8 cellular contexts compared by ENCODE assay signal in genomic region chr2:3535794-3536681, GRCh38. TPM values are rescaled to one million over a fixed set of nuclear protein-coding genes. Genes with fewer than 3 reads are reported as not detected.
A peak's percentile ranks its signal among the peaks of the same experiment; 100 is the strongest.
DNase-seq lines count a peak whose midpoint lies in the region; ATAC-seq and TF ChIP-seq lines count a peak whose summit lies in the region.

No MANE protein-coding gene starts in this region.

- H3K4me1 Mint-ChIP-seq in CD8-positive, alpha-beta memory T cell = peaks cover 0 to 6% (median 1%) of the 10 kb centered on the region in 3 donors
- H3K4me1 Mint-ChIP-seq in activated naive CD8-positive, alpha-beta T cell treated with anti-CD3 and anti-CD28 coated beads, Interleukin-2, amount 10 ng/mL, durations not matched to agents 7 days and 5 days = peaks cover 4% of the 10 kb centered on the region

- peak overlapping the region in 6 of 8 donors; percentile 24 to 79 (median 39) for H3K27ac Mint-ChIP-seq in CD8-positive, alpha-beta memory T cell
- peak overlapping the region; percentile 82 for H3K27ac Mint-ChIP-seq in activated naive CD8-positive, alpha-beta T cell treated with anti-CD3 and anti-CD28 coated beads, Interleukin-2, amount 10 ng/mL, durations not matched to agents 7 days and 5 days

- peaks cover 0 to 2% of the 10 kb centered on the region in 2 donors for H3K27me3 Mint-ChIP-seq in CD8-positive, alpha-beta memory T cell
- H3K27me3 Mint-ChIP-seq in activated naive CD8-positive, alpha-beta T cell treated with anti-CD3 and anti-CD28 coated beads, Interleukin-2, amount 10 ng/mL, durations not matched to agents 7 days and 5 days = no peaks in the 10 kb centered on the region

- POLR2A ChIA-PET in CD8-positive, alpha-beta memory T cell (lab: Charles Lee) = no interaction called here
- POLR2A ChIA-PET in activated naive CD8-positive, alpha-beta T cell treated with anti-CD3 and anti-CD28 coated beads, Interleukin-2, amount 10 ng/mL, durations not matched to agents 7 days and 5 days (lab: Charles Lee) = interaction anchor here (0.6 to 1.3 kb wide), 4 partner anchors 16 to 23 kb away, joined by 3 to 4 read pairs (median 3); no protein-coding TSS in a partner anchor

- H3K36me3 Mint-ChIP-seq in CD8-positive, alpha-beta memory T cell = peaks cover 0 to 17% (median 2%) of the 10 kb centered on the region in 3 donors
- peaks cover 1% of the 10 kb centered on the region for H3K36me3 Mint-ChIP-seq in activated naive CD8-positive, alpha-beta T cell treated with anti-CD3 and anti-CD28 coated beads, Interleukin-2, amount 10 ng/mL, durations not matched to agents 7 days and 5 days

- no peaks in the 10 kb centered on the region for H3K27me3 ChIP-seq in CD8-positive, alpha-beta memory T cell (ENCODE audit: insufficient read depth, low read length, poor library complexity, severe bottlenecking)
- H3K27me3 ChIP-seq in heart right ventricle = no peaks in the 10 kb centered on the region
- no peaks in the 10 kb centered on the region for H3K27me3 ChIP-seq in effector memory CD4-positive, alpha-beta T cell (replicated peaks; ENCODE audit: control insufficient read depth, insufficient read depth, low read length, poor library complexity, severe bottlenecking)

- no peaks in the 10 kb centered on the region for H3K36me3 ChIP-seq in CD8-positive, alpha-beta memory T cell (ENCODE audit: insufficient read depth, low read length)
- H3K36me3 ChIP-seq in heart right ventricle = peaks cover 0 to 52% (median 0%) of the 10 kb centered on the region in 9 donors
- peaks cover 9% of the 10 kb centered on the region for H3K36me3 ChIP-seq in effector memory CD4-positive, alpha-beta T cell (ENCODE audit: control insufficient read depth, insufficient read depth, low read length)

- CTCF ChIA-PET in CD8-positive, alpha-beta memory T cell (lab: Charles Lee) = no interaction called here

- H3K9me3 Mint-ChIP-seq in CD8-positive, alpha-beta memory T cell = no peaks in the 10 kb centered on the region
- H3K9me3 Mint-ChIP-seq in activated naive CD8-positive, alpha-beta T cell treated with anti-CD3 and anti-CD28 coated beads, Interleukin-2, amount 10 ng/mL, durations not matched to agents 7 days and 5 days = no peaks in the 10 kb centered on the region

- no peak for DNase-seq in CD8-positive, alpha-beta memory T cell
- no peak for DNase-seq in activated naive CD8-positive, alpha-beta T cell treated with anti-CD3 and anti-CD28 coated beads, Interleukin-2, amount 10 ng/mL, durations not matched to agents 7 days and 5 days
- DNase-seq in heart right ventricle (peak; percentile 65 to 68), pulmonary artery endothelial cell (ENCODE audit: low read depth, low spot score) (peak; percentile 49)
- DNase-seq in effector memory CD4-positive, alpha-beta T cell = no peak
- no peak for DNase-seq in stimulated activated CD4-positive, alpha-beta T cell treated with anti-CD3 and anti-CD28 coated beads, Interleukin-2, amount 100 ng/mL, for 24 hours

- intact Hi-C loops in heart right ventricle (cut with DNase I) = no loop called here

- peak overlapping the region; percentile 72 for H3K27ac ChIP-seq in CD8-positive, alpha-beta memory T cell (ENCODE audit: low read depth, low read length)
- H3K27ac ChIP-seq in heart right ventricle = peak overlapping the region; percentile 74 to 98 (median 92)
- H3K27ac ChIP-seq in effector memory CD4-positive, alpha-beta T cell (ENCODE audit: insufficient read depth, low read length, poor library complexity, severe bottlenecking) = no peak overlapping the region

- no peak overlapping the region for H3K4me3 ChIP-seq in CD8-positive, alpha-beta memory T cell (ENCODE audit: low read length)
- peak overlapping the region in 9 of 10 donors; percentile 28 to 64 (median 52) for H3K4me3 ChIP-seq in heart right ventricle
- no peak overlapping the region for H3K4me3 ChIP-seq in effector memory CD4-positive, alpha-beta T cell (ENCODE audit: insufficient read depth, low read depth, low read length, poor library complexity, severe bottlenecking)

- H3K4me3 Mint-ChIP-seq in CD8-positive, alpha-beta memory T cell = peak overlapping the region; percentile 60 to 84 (median 69)
- H3K4me3 Mint-ChIP-seq in activated naive CD8-positive, alpha-beta T cell treated with anti-CD3 and anti-CD28 coated beads, Interleukin-2, amount 10 ng/mL, durations not matched to agents 7 days and 5 days = peak overlapping the region; percentile 87

- no peaks in the 10 kb centered on the region for H3K4me1 ChIP-seq in CD8-positive, alpha-beta memory T cell (ENCODE audit: insufficient read depth, low read length)
- peaks cover 4 to 45% (median 22%) of the 10 kb centered on the region in 9 donors for H3K4me1 ChIP-seq in heart right ventricle
- H3K4me1 ChIP-seq in effector memory CD4-positive, alpha-beta T cell (ENCODE audit: control insufficient read depth, insufficient read depth, low read length, poor library complexity, severe bottlenecking) = no peaks in the 10 kb centered on the region

- no peaks in the 10 kb centered on the region for H3K9me3 ChIP-seq in CD8-positive, alpha-beta memory T cell (ENCODE audit: low read length)
- H3K9me3 ChIP-seq in heart right ventricle = no peaks in the 10 kb centered on the region
- H3K9me3 ChIP-seq in effector memory CD4-positive, alpha-beta T cell (ENCODE audit: control insufficient read depth, low read length) = no peaks in the 10 kb centered on the region

- ATAC-seq in HG03521 (IDR thresholded peaks at IDR 0.05; ENCODE audit: unreplicated experiment) = peak; percentile 53
- ATAC-seq in activated naive CD8-positive, alpha-beta T cell treated with anti-CD3 and anti-CD28 coated beads, Interleukin-2, amount 10 ng/mL, durations not matched to agents 7 days and 5 days (ENCODE audit: low read depth) = peak; percentile 40
- peak; percentile 73 to 86 (median 80) for ATAC-seq in heart right ventricle
- no peak for ATAC-seq in HG03039 (IDR thresholded peaks at IDR 0.05; ENCODE audit: unreplicated experiment)

- peak in 7 of 9 donors; percentile 14 to 47 (median 34) for TF ChIP-seq CTCF in heart right ventricle (IDR thresholded peaks at IDR 0.05)

- WGBS in heart right ventricle, 2 donors = 12 to 14% methylated on average over 24 of the region's 24 CpGs

RNA-seq across cellular contexts. Expression of gene ADI1, which starts 16.7 kb away (rescaled TPM):
- total RNA-seq in CD8-positive, alpha-beta memory T cell = 10 to 100 TPM; 33.0 to 35.3 TPM
- 24.1 TPM for polyA plus RNA-seq in CD8-positive, alpha-beta memory T cell
- 10 to 100 TPM; 16.6 to 19.5 TPM for total RNA-seq in activated naive CD8-positive, alpha-beta T cell treated with anti-CD3 and anti-CD28 coated beads, Interleukin-2, amount 10 ng/mL, durations not matched to agents 7 days and 5 days
- total RNA-seq in heart right ventricle (100 to 1,000 TPM; 100 to 204 (median 175) TPM), pulmonary artery endothelial cell (38.6 and 48.2 TPM in 2 replicates)
- polyA plus RNA-seq in heart right ventricle = 100 to 1,000 TPM in 1 of 2 donors, 10 to 100 TPM in 1; 49.2 to 126 TPM

RNA-seq across cellular contexts. Expression of gene RNASEH1, which starts 22.1 kb away (rescaled TPM):
- 10 to 100 TPM; 36.5 to 38.1 TPM for total RNA-seq in CD8-positive, alpha-beta memory T cell
- polyA plus RNA-seq in CD8-positive, alpha-beta memory T cell = 34.4 TPM
- 10 to 100 TPM; 24.7 to 24.9 TPM for total RNA-seq in activated naive CD8-positive, alpha-beta T cell treated with anti-CD3 and anti-CD28 coated beads, Interleukin-2, amount 10 ng/mL, durations not matched to agents 7 days and 5 days
- total RNA-seq in heart right ventricle (10 to 100 TPM; 17.3 to 24.0 (median 19.9) TPM), pulmonary artery endothelial cell (36.8 and 41.6 TPM in 2 replicates)
- polyA plus RNA-seq in heart right ventricle = 10 to 100 TPM in 1 of 2 donors, 1 to 10 TPM in 1; 8.7 to 15.3 TPM

RNA-seq across cellular contexts. Expression of gene RPS7, which starts 39.0 kb away (rescaled TPM):
- total RNA-seq in CD8-positive, alpha-beta memory T cell = 1,000 to 10,000 TPM; 1,423 to 1,459 TPM
- polyA plus RNA-seq in CD8-positive, alpha-beta memory T cell = 1,173 TPM
- 1,000 to 10,000 TPM; 1,215 to 1,237 TPM for total RNA-seq in activated naive CD8-positive, alpha-beta T cell treated with anti-CD3 and anti-CD28 coated beads, Interleukin-2, amount 10 ng/mL, durations not matched to agents 7 days and 5 days
- 100 to 1,000 TPM; 446 to 663 (median 505) TPM for total RNA-seq in heart right ventricle
- polyA plus RNA-seq in heart right ventricle = 1,000 to 10,000 TPM; 1,343 to 1,956 TPM
- total RNA-seq in pulmonary artery endothelial cell = 1,253 and 1,794 TPM in 2 replicates

RNA-seq across cellular contexts. Expression of gene COLEC11, which starts 58.9 kb away (rescaled TPM):
- under 1 TPM; 0.24 to 0.29 TPM for total RNA-seq in CD8-positive, alpha-beta memory T cell
- not detected for polyA plus RNA-seq in CD8-positive, alpha-beta memory T cell
- total RNA-seq in activated naive CD8-positive, alpha-beta T cell treated with anti-CD3 and anti-CD28 coated beads, Interleukin-2, amount 10 ng/mL, durations not matched to agents 7 days and 5 days = under 1 TPM; 0.39 to 0.77 TPM
- total RNA-seq in heart right ventricle (1 to 10 TPM; 2.0 to 7.2 (median 4.1) TPM), pulmonary artery endothelial cell (0.13 and 0.35 TPM in 2 replicates)
- 10 to 100 TPM; 18.2 to 26.7 TPM for polyA plus RNA-seq in heart right ventricle

Comparison
In these comparisons a context has a peak if more than half of its experiments do, and no peak if none do; other contexts are left out.
1. DNase-seq: peak in heart right ventricle (2 of 2) and pulmonary artery endothelial cell (single experiment); none in CD8-positive, alpha-beta memory T cell (0 of 5), activated naive CD8-positive, alpha-beta T cell treated with anti-CD3 and anti-CD28 coated beads, Interleukin-2, amount 10 ng/mL, durations not matched to agents 7 days and 5 days (single experiment), effector memory CD4-positive, alpha-beta T cell (0 of 3) and stimulated activated CD4-positive, alpha-beta T cell treated with anti-CD3 and anti-CD28 coated beads, Interleukin-2, amount 100 ng/mL, for 24 hours (0 of 2).
2. H3K4me3 ChIP-seq: peak in heart right ventricle (9 of 10); none in CD8-positive, alpha-beta memory T cell (single experiment) and effector memory CD4-positive, alpha-beta T cell (single experiment).